ENCODE assay signal across 2 cellular contexts in the genomic region with DNA sequence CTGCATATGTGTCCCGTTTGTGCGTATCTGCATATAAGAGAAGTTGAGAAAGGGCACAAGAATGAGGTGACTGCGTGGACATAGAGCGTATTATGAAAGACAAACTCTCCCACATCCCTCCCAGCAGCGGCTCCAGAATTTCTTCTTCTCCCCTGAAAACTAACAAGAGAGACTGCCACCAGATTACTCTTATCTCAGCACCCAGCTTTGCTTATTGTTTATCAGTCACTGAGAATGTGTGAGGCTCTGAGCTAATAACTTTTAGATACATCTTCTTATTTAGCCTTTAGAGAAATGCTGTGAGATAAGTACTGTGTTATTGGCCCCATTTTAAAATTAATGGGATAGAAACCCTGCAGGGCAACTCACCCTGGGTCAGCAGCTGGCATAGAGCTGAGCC. TPM values are rescaled to one million over a fixed set of nuclear protein-coding genes. Genes with fewer than 3 reads are reported as not detected.
"Had no signal": no experiment of that assay in that cellular context is flagged by ENCODE, and none has a peak within 500 bp of the region (broad histone marks: within the 10 kb centered on the region; RNA-seq: fewer than 3 reads in every experiment).

No MANE protein-coding gene starts in this region.

RNA-seq across cellular contexts. Expression of gene GYPA, which starts 20.8 kb away (rescaled TPM):
- total RNA-seq: G401, GM12878 had no signal
- polyA plus RNA-seq: GM12878 had no signal
